ENCODE assay signal across 9 cellular contexts in genomic region chr17:35577826-35578194, GRCh38. TPM values are rescaled to one million over a fixed set of nuclear protein-coding genes. Genes with fewer than 3 reads are reported as not detected.
DNase-seq lines count a peak whose midpoint lies in the region; ATAC-seq and TF ChIP-seq lines count a peak whose summit lies in the region.
"Had no signal": no experiment of that assay in that cellular context is flagged by ENCODE, and none has a peak within 500 bp of the region (broad histone marks: within the 10 kb centered on the region; RNA-seq: fewer than 3 reads in every experiment).

No MANE protein-coding gene starts in this region.

- 25 to 26% methylated on average over 5 to 6 of the region's 8 CpGs for WGBS in mesodermal cell (ENCODE audit: insufficient coverage in 2 of 2), 2 experiments

- H3K36me3 ChIP-seq in colonic mucosa (no peaks in the 10 kb centered on the region), mesodermal cell (ENCODE audit: control insufficient read depth, insufficient read depth, low read length) (peaks cover 30% of the 10 kb centered on the region)

- H3K27ac ChIP-seq in colonic mucosa (peak overlapping the region; percentile 76), mesodermal cell (ENCODE audit: low read depth, low read length, severe bottlenecking) (no peak overlapping the region)

- intact Hi-C loops in colonic mucosa (cut with DNase I) = no loop called here

- H3K4me1 ChIP-seq in colonic mucosa = peaks cover 8% of the 10 kb centered on the region
- no peaks in the 10 kb centered on the region for H3K4me1 ChIP-seq in mesodermal cell (ENCODE audit: control insufficient read depth, insufficient read depth, low read length, poor library complexity, severe bottlenecking)

- no peak for ATAC-seq in HG03039 (IDR thresholded peaks at IDR 0.05; ENCODE audit: unreplicated experiment)

- no peak for TF ChIP-seq CTCF in colonic mucosa (IDR thresholded peaks at IDR 0.05)

- no peaks in the 10 kb centered on the region for H3K9me3 ChIP-seq in colonic mucosa
- no peaks in the 10 kb centered on the region for H3K9me3 ChIP-seq in mesodermal cell (ENCODE audit: control insufficient read depth, low read length)

- H3K4me3 ChIP-seq in colonic mucosa (peak overlapping the region; percentile 59), mesodermal cell (ENCODE audit: extremely low read depth, insufficient read depth, low read length, poor library complexity, severe bottlenecking) (peak overlapping the region; percentile 66)

- DNase-seq in EL = peak; percentile 20
- peak; percentile 25 for DNase-seq in NCI-H69 (lab: John Stamatoyannopoulos, UW)
- peak; percentile 29 for DNase-seq in colonic mucosa
- DNase-seq in effector CD4-positive, alpha-beta T cell = no peak
- DNase-seq in NCI-H2081 treated with DMSO at 0.1 percent for 48 hours (lab: John Stamatoyannopoulos, UW) = no peak
- DNase-seq in central memory CD4-positive, alpha-beta T cell = no peak

- peak overlapping the region; percentile 91 to 95 for H3K9ac ChIP-seq in colonic mucosa (ENCODE audit: low read depth in 2 of 2, low read length in 2 of 2)

- H3K27me3 ChIP-seq in colonic mucosa = no peaks in the 10 kb centered on the region

RNA-seq across cellular contexts. Expression of gene PEX12, which starts 0.6 kb away (rescaled TPM):
- total RNA-seq in colonic mucosa = 1 to 10 TPM; 2.6 to 5.9 TPM
- polyA plus RNA-seq in mesodermal cell (2013, experiment 1 of 2) = 6.4 TPM
- polyA plus RNA-seq in mesodermal cell (2013, experiment 2 of 2) = 5.7 TPM

RNA-seq across cellular contexts. Expression of gene AP2B1, which starts 9.3 kb away (rescaled TPM):
- 100 to 1,000 TPM; 220 to 274 TPM for total RNA-seq in colonic mucosa
- polyA plus RNA-seq in mesodermal cell (2013, experiment 1 of 2) = 172 TPM
- 177 TPM for polyA plus RNA-seq in mesodermal cell (2013, experiment 2 of 2)

RNA-seq across cellular contexts. Expression of gene SLFN14, which starts 17.2 kb away (rescaled TPM):
- not detected for total RNA-seq in colonic mucosa
- polyA plus RNA-seq in mesodermal cell (2013, experiment 1 of 2) = not detected
- polyA plus RNA-seq in mesodermal cell (2013, experiment 2 of 2) = not detected
- total RNA-seq: T-helper 2 cell treated with Interferon-gamma antibody and Interleukin-4, amounts not matched to agents 100 ng/mL and 5 ng/mL, for 36 hours had no signal

RNA-seq across cellular contexts. Expression of gene SLFN12L, which starts 40.3 kb away (rescaled TPM):
- 1 to 10 TPM in 1 of 2 donors, under 1 TPM in 1; 0.86 to 1.0 TPM for total RNA-seq in colonic mucosa
- polyA plus RNA-seq in mesodermal cell (2013, experiment 1 of 2) = not detected
- polyA plus RNA-seq in mesodermal cell (2013, experiment 2 of 2) = not detected

Comparison
In these comparisons a context has a peak if more than half of its experiments do, and no peak if none do; other contexts are left out.
1. DNase-seq: peak in EL (single experiment), NCI-H69 (single experiment) and colonic mucosa (single experiment); none in effector CD4-positive, alpha-beta T cell (single experiment), NCI-H2081 treated with DMSO at 0.1 percent for 48 hours (single experiment) and central memory CD4-positive, alpha-beta T cell (single experiment).